13 cellular contexts compared by ENCODE assay signal in the genomic region with DNA sequence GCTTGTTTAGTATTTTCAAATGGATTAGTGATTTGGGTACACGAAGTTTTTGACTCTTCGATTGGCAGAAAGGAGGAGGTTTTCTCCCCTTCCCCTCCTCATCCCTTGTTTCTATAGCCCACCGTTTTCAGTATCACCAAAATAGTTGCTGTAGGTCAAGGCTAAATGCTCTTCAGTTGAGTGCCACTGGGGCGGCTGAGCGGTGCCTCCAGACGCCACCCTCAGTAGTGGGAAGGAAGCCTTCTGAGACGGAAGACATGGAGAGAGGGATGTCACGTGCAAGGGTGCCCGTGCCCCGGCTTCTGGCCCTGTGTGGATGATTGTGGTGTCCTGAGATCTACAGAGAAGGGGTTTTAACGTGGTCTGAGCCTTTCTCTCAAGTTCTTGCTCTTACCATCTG. TPM values are rescaled to one million over a fixed set of nuclear protein-coding genes. Genes with fewer than 3 reads are reported as not detected.
DNase-seq lines count a peak whose midpoint lies in the region; ATAC-seq and TF ChIP-seq lines count a peak whose summit lies in the region.
"Had no signal": no experiment of that assay in that cellular context is flagged by ENCODE, and none has a peak within 500 bp of the region (broad histone marks: within the 10 kb centered on the region; RNA-seq: fewer than 3 reads in every experiment).

No MANE protein-coding gene starts in this region.

- no peak for DNase-seq in activated naive CD4-positive, alpha-beta T cell treated with anti-CD3 and anti-CD28 coated beads, Interleukin-2, amount 50 U/mL, for 72 hours (ENCODE audit: low spot score in 2 of 2)
- DNase-seq in LNCaP clone FGC (ENCODE audit: low read depth) (no peak), endothelial cell (ENCODE audit: low spot score) (no peak), COLO668 (lab: John Stamatoyannopoulos, UW; ENCODE audit: unreplicated experiment) (no peak)
- DNase-seq in stimulated activated naive B cell treated with anti-CD40 and anti-IgM and Interleukin-4, amounts not matched to agents 10 μg/mL and 1 μg/mL and 100 μg/mL, for 72 hours, result no peak
- no peak for DNase-seq in natural killer cell treated with Interleukin-12 subunit alpha and Interleukin-12 subunit beta and Interleukin-15 and Interleukin-18, amount 100 ng/mL, for 72 hours (ENCODE audit: low spot score)
- no peak for DNase-seq in activated CD4-positive, alpha-beta memory T cell treated with anti-CD3 and anti-CD28 coated beads, Interleukin-2, amount 10 ng/mL, durations not matched to agents 7 days and 5 days
- DNase-seq: Calu3, DMS 273 treated with DMSO at 0.1 percent for 48 hours, GM23248, H7 had no signal

- peak overlapping the region; percentile 35 for H3K27ac Mint-ChIP-seq in activated naive CD4-positive, alpha-beta T cell treated with anti-CD3 and anti-CD28 coated beads, Interleukin-2, amount 50 U/mL, for 24 hours
- no peak overlapping the region for H3K27ac Mint-ChIP-seq in activated naive CD4-positive, alpha-beta T cell treated with anti-CD3 and anti-CD28 coated beads, Interleukin-2, amount 50 U/mL, for 72 hours
- H3K27ac Mint-ChIP-seq in endothelial cell (ENCODE audit: unreplicated experiment), result no peak overlapping the region
- peak overlapping the region; percentile 44 for H3K27ac Mint-ChIP-seq in stimulated activated naive B cell treated with anti-CD40 and anti-IgM and Interleukin-4, amounts not matched to agents 10 μg/mL and 1 μg/mL and 100 μg/mL, for 72 hours
- H3K27ac Mint-ChIP-seq in natural killer cell treated with Interleukin-12 subunit alpha and Interleukin-12 subunit beta and Interleukin-15 and Interleukin-18, amount 100 ng/mL, for 72 hours, result no peak overlapping the region
- no peak overlapping the region for H3K27ac Mint-ChIP-seq in activated CD4-positive, alpha-beta memory T cell treated with anti-CD3 and anti-CD28 coated beads, Interleukin-2, amount 10 ng/mL, durations not matched to agents 7 days and 5 days

- CTCF ChIA-PET in activated CD4-positive, alpha-beta memory T cell treated with anti-CD3 and anti-CD28 coated beads, Interleukin-2, amount 10 ng/mL, durations not matched to agents 7 days and 5 days (lab: Charles Lee), result interaction anchor here (1.0 to 1.2 kb wide), 2 partner anchors 28 to 172 kb away, joined by 3 to 4 read pairs; no protein-coding TSS in a partner anchor

- peaks cover 17% of the 10 kb centered on the region for H3K36me3 Mint-ChIP-seq in activated naive CD4-positive, alpha-beta T cell treated with anti-CD3 and anti-CD28 coated beads, Interleukin-2, amount 50 U/mL, for 24 hours
- peaks cover 21 to 23% of the 10 kb centered on the region in 2 donors for H3K36me3 Mint-ChIP-seq in activated naive CD4-positive, alpha-beta T cell treated with anti-CD3 and anti-CD28 coated beads, Interleukin-2, amount 50 U/mL, for 72 hours
- H3K36me3 Mint-ChIP-seq in endothelial cell (ENCODE audit: low read depth, unreplicated experiment), result peaks cover 29% of the 10 kb centered on the region
- H3K36me3 Mint-ChIP-seq in stimulated activated naive B cell treated with anti-CD40 and anti-IgM and Interleukin-4, amounts not matched to agents 10 μg/mL and 1 μg/mL and 100 μg/mL, for 72 hours, result peaks cover 40 to 61% of the 10 kb centered on the region in 2 donors
- peaks cover 20% of the 10 kb centered on the region for H3K36me3 Mint-ChIP-seq in natural killer cell treated with Interleukin-12 subunit alpha and Interleukin-12 subunit beta and Interleukin-15 and Interleukin-18, amount 100 ng/mL, for 72 hours
- peaks cover 33% of the 10 kb centered on the region for H3K36me3 Mint-ChIP-seq in activated CD4-positive, alpha-beta memory T cell treated with anti-CD3 and anti-CD28 coated beads, Interleukin-2, amount 10 ng/mL, durations not matched to agents 7 days and 5 days (ENCODE audit: low read depth)

- POLR2A ChIA-PET in activated CD4-positive, alpha-beta memory T cell treated with anti-CD3 and anti-CD28 coated beads, Interleukin-2, amount 10 ng/mL, durations not matched to agents 7 days and 5 days (lab: Charles Lee), result no interaction called here

- no peak overlapping the region for H3K4me3 Mint-ChIP-seq in activated naive CD4-positive, alpha-beta T cell treated with anti-CD3 and anti-CD28 coated beads, Interleukin-2, amount 50 U/mL, for 24 hours
- H3K4me3 Mint-ChIP-seq in endothelial cell (ENCODE audit: unreplicated experiment), result peak overlapping the region; percentile 77
- H3K4me3 Mint-ChIP-seq in stimulated activated naive B cell treated with anti-CD40 and anti-IgM and Interleukin-4, amounts not matched to agents 10 μg/mL and 1 μg/mL and 100 μg/mL, for 72 hours, result no peak overlapping the region
- H3K4me3 Mint-ChIP-seq in natural killer cell treated with Interleukin-12 subunit alpha and Interleukin-12 subunit beta and Interleukin-15 and Interleukin-18, amount 100 ng/mL, for 72 hours, result no peak overlapping the region
- no peak overlapping the region for H3K4me3 Mint-ChIP-seq in activated CD4-positive, alpha-beta memory T cell treated with anti-CD3 and anti-CD28 coated beads, Interleukin-2, amount 10 ng/mL, durations not matched to agents 7 days and 5 days

- no peaks in the 10 kb centered on the region for H3K27me3 Mint-ChIP-seq in activated naive CD4-positive, alpha-beta T cell treated with anti-CD3 and anti-CD28 coated beads, Interleukin-2, amount 50 U/mL, for 24 hours
- peaks cover 2% of the 10 kb centered on the region for H3K27me3 Mint-ChIP-seq in endothelial cell (ENCODE audit: unreplicated experiment)
- no peaks in the 10 kb centered on the region for H3K27me3 Mint-ChIP-seq in stimulated activated naive B cell treated with anti-CD40 and anti-IgM and Interleukin-4, amounts not matched to agents 10 μg/mL and 1 μg/mL and 100 μg/mL, for 72 hours
- H3K27me3 Mint-ChIP-seq in natural killer cell treated with Interleukin-12 subunit alpha and Interleukin-12 subunit beta and Interleukin-15 and Interleukin-18, amount 100 ng/mL, for 72 hours, result no peaks in the 10 kb centered on the region
- no peaks in the 10 kb centered on the region for H3K27me3 Mint-ChIP-seq in activated CD4-positive, alpha-beta memory T cell treated with anti-CD3 and anti-CD28 coated beads, Interleukin-2, amount 10 ng/mL, durations not matched to agents 7 days and 5 days

- H3K4me1 Mint-ChIP-seq in activated naive CD4-positive, alpha-beta T cell treated with anti-CD3 and anti-CD28 coated beads, Interleukin-2, amount 50 U/mL, for 24 hours, result no peaks in the 10 kb centered on the region
- no peaks in the 10 kb centered on the region for H3K4me1 Mint-ChIP-seq in endothelial cell (ENCODE audit: unreplicated experiment)
- no peaks in the 10 kb centered on the region for H3K4me1 Mint-ChIP-seq in stimulated activated naive B cell treated with anti-CD40 and anti-IgM and Interleukin-4, amounts not matched to agents 10 μg/mL and 1 μg/mL and 100 μg/mL, for 72 hours
- no peaks in the 10 kb centered on the region for H3K4me1 Mint-ChIP-seq in natural killer cell treated with Interleukin-12 subunit alpha and Interleukin-12 subunit beta and Interleukin-15 and Interleukin-18, amount 100 ng/mL, for 72 hours (ENCODE audit: low read depth in 2 of 2)
- peaks cover 3% of the 10 kb centered on the region for H3K4me1 Mint-ChIP-seq in activated CD4-positive, alpha-beta memory T cell treated with anti-CD3 and anti-CD28 coated beads, Interleukin-2, amount 10 ng/mL, durations not matched to agents 7 days and 5 days

- TF ChIP-seq CTCF in LNCaP clone FGC (IDR thresholded peaks at IDR 0.05; ENCODE audit: control insufficient read depth, extremely low read depth, insufficient read depth), result no peak
- no peak for TF ChIP-seq CTCF in endothelial cell (IDR thresholded peaks at IDR 0.05; ENCODE audit: unreplicated experiment)

- peak overlapping the region; percentile 18; the same call in 1 of the 2 replicates for H3K4me3 ChIP-seq in LNCaP clone FGC (ENCODE audit: low read depth, low read length)
- H3K4me3 ChIP-seq: GM23248 had no signal

- no peak for ATAC-seq in activated naive CD4-positive, alpha-beta T cell treated with anti-CD3 and anti-CD28 coated beads, Interleukin-2, amount 50 U/mL, for 72 hours
- no peak for ATAC-seq in stimulated activated naive B cell treated with anti-CD40 and anti-IgM and Interleukin-4, amounts not matched to agents 10 μg/mL and 1 μg/mL and 100 μg/mL, for 72 hours (replicated peaks)
- ATAC-seq in natural killer cell treated with Interleukin-12 subunit alpha and Interleukin-12 subunit beta and Interleukin-15 and Interleukin-18, amount 100 ng/mL, for 72 hours, result no peak

- H3K9me3 Mint-ChIP-seq in activated naive CD4-positive, alpha-beta T cell treated with anti-CD3 and anti-CD28 coated beads, Interleukin-2, amount 50 U/mL, for 24 hours, result no peaks in the 10 kb centered on the region
- no peaks in the 10 kb centered on the region for H3K9me3 Mint-ChIP-seq in activated naive CD4-positive, alpha-beta T cell treated with anti-CD3 and anti-CD28 coated beads, Interleukin-2, amount 50 U/mL, for 72 hours
- H3K9me3 Mint-ChIP-seq in endothelial cell (ENCODE audit: unreplicated experiment), result no peaks in the 10 kb centered on the region
- H3K9me3 Mint-ChIP-seq in stimulated activated naive B cell treated with anti-CD40 and anti-IgM and Interleukin-4, amounts not matched to agents 10 μg/mL and 1 μg/mL and 100 μg/mL, for 72 hours, result peaks cover 4 to 5% of the 10 kb centered on the region in 2 donors
- no peaks in the 10 kb centered on the region for H3K9me3 Mint-ChIP-seq in natural killer cell treated with Interleukin-12 subunit alpha and Interleukin-12 subunit beta and Interleukin-15 and Interleukin-18, amount 100 ng/mL, for 72 hours
- H3K9me3 Mint-ChIP-seq in activated CD4-positive, alpha-beta memory T cell treated with anti-CD3 and anti-CD28 coated beads, Interleukin-2, amount 10 ng/mL, durations not matched to agents 7 days and 5 days, result no peaks in the 10 kb centered on the region

RNA-seq across cellular contexts. Expression of a gene that starts 39.7 kb away (rescaled TPM):
- total RNA-seq in activated naive CD4-positive, alpha-beta T cell treated with anti-CD3 and anti-CD28 coated beads, Interleukin-2, amount 50 U/mL, for 72 hours, result under 1 TPM; 0.07 to 0.08 TPM
- 0.54 TPM for total RNA-seq in endothelial cell (ENCODE audit: unreplicated experiment)
- 1 to 10 TPM in 1 of 2 donors, under 1 TPM in 1; 0.43 to 1.7 TPM for total RNA-seq in natural killer cell treated with Interleukin-12 subunit alpha and Interleukin-12 subunit beta and Interleukin-15 and Interleukin-18, amount 100 ng/mL, for 72 hours
- total RNA-seq in activated CD4-positive, alpha-beta memory T cell treated with anti-CD3 and anti-CD28 coated beads, Interleukin-2, amount 10 ng/mL, durations not matched to agents 7 days and 5 days, result under 1 TPM; 0.18 to 0.23 TPM
- total RNA-seq: HT1080 had no signal

Comparison
In these comparisons a context has a peak if more than half of its experiments do, and no peak if none do; other contexts are left out.
1. H3K27ac Mint-ChIP-seq: peak in activated naive CD4-positive, alpha-beta T cell treated with anti-CD3 and anti-CD28 coated beads, Interleukin-2, amount 50 U/mL, for 24 hours (single experiment) and stimulated activated naive B cell treated with anti-CD40 and anti-IgM and Interleukin-4, amounts not matched to agents 10 μg/mL and 1 μg/mL and 100 μg/mL, for 72 hours (single experiment); none in activated naive CD4-positive, alpha-beta T cell treated with anti-CD3 and anti-CD28 coated beads, Interleukin-2, amount 50 U/mL, for 72 hours (0 of 2), endothelial cell (single experiment), natural killer cell treated with Interleukin-12 subunit alpha and Interleukin-12 subunit beta and Interleukin-15 and Interleukin-18, amount 100 ng/mL, for 72 hours (0 of 2) and activated CD4-positive, alpha-beta memory T cell treated with anti-CD3 and anti-CD28 coated beads, Interleukin-2, amount 10 ng/mL, durations not matched to agents 7 days and 5 days (single experiment).